Comparison of ENCODE assay signal across 25 cellular contexts in genomic region chr18:4060427-4061281, GRCh38.
A peak's percentile ranks its signal among the peaks of the same experiment; 100 is the strongest.
DNase-seq lines count a peak whose midpoint lies in the region; ATAC-seq, FAIRE-seq and TF ChIP-seq lines count a peak whose summit lies in the region.
"Had no signal": no experiment of that assay in that cellular context is flagged by ENCODE, and none has a peak within 500 bp of the region (broad histone marks: within the 10 kb centered on the region; RNA-seq: fewer than 3 reads in every experiment).

No MANE protein-coding gene starts in this region.

- H3F3A ChIP-seq in smooth muscle cell (ENCODE audit: low read depth): no peaks in the 10 kb centered on the region

- H4K20me1 ChIP-seq in HepG2 (ENCODE audit: insufficient read depth, low read length): no peaks in the 10 kb centered on the region
- no peaks in the 10 kb centered on the region for H4K20me1 ChIP-seq in smooth muscle cell (ENCODE audit: low read depth)

- TF ChIP-seq POLR2A in HepG2 (IDR thresholded peaks at IDR 0.05; ENCODE audit: insufficient read depth in 1 of 2, low read depth in 2 of 2, low read length in 2 of 2) (no peak), right lobe of liver (IDR thresholded peaks at IDR 0.05) (no peak)

- WGBS in HepG2 (ENCODE audit: low lambda C conversion rate): under 1% methylated on average over 5 of the region's 5 CpGs
- 36% methylated on average over 5 of the region's 5 CpGs for WGBS in right lobe of liver (ENCODE audit: insufficient coverage, low coverage, low lambda C conversion rate, missing lambda C conversion rate)
- WGBS in smooth muscle cell (ENCODE audit: low lambda C conversion rate): 68% methylated on average over 5 of the region's 5 CpGs

- H3K9ac ChIP-seq in HepG2 (ENCODE audit: insufficient read depth, low read depth, low read length) (no peak overlapping the region), smooth muscle cell (ENCODE audit: low read depth) (no peak overlapping the region)

- POLR2A ChIA-PET in HepG2 (lab: Yijun Ruan, JAX): no interaction called here

- no peak for TF ChIP-seq EP300 in HepG2 (IDR thresholded peaks at IDR 0.05; ENCODE audit: low read depth in 2 of 2, low read length in 2 of 2)
- no peak for TF ChIP-seq EP300 in HepG2 (CRISPR knock-in tag; IDR thresholded peaks at IDR 0.05; ENCODE audit: borderline replicate concordance)

- H3K27me3 Mint-ChIP-seq in T-helper 17 cell: no peaks in the 10 kb centered on the region
- H3K27me3 Mint-ChIP-seq: activated naive CD8-positive, alpha-beta T cell treated with anti-CD3 and anti-CD28 coated beads, Interleukin-2, amount 50 U/mL, for 24 hours; effector memory CD8-positive, alpha-beta T cell; type B pancreatic cell had no signal

- intact Hi-C loops in HepG2 (cut with micrococcal nuclease; ENCODE audit: unreplicated experiment) (no loop called here), right lobe of liver (cut with DNase I) (no loop called here)

- FAIRE-seq in HepG2 (lab: Jason Lieb, UNC): no peak

- H3K79me2 ChIP-seq in HepG2 (ENCODE audit: insufficient read depth, low read length): no peaks in the 10 kb centered on the region
- no peaks in the 10 kb centered on the region for H3K79me2 ChIP-seq in smooth muscle cell (ENCODE audit: low read depth)

- BruUV-seq in HepG2 (replicated peaks; lab: Mats Ljungman, UMichigan): no TSS peak

- H3K4me3 Mint-ChIP-seq in T-helper 17 cell: no peak overlapping the region
- H3K4me3 Mint-ChIP-seq: activated CD4-positive, alpha-beta memory T cell treated with anti-CD3 and anti-CD28 coated beads for 36 hours; activated naive CD8-positive, alpha-beta T cell treated with anti-CD3 and anti-CD28 coated beads, Interleukin-2, amount 50 U/mL, for 24 hours; effector memory CD8-positive, alpha-beta T cell; natural killer cell; type B pancreatic cell had no signal

- CTCF ChIA-PET in HepG2 (lab: Yijun Ruan, JAX; ENCODE audit: low intra/inter-chr PET ratio, low total read pairs): no interaction called here

- H3K36me3 ChIP-seq in HepG2 (replicated peaks in 1 of 2; ENCODE audit: control insufficient read depth in 1 of 2, insufficient read depth in 2 of 2, low read length in 2 of 2) (no peaks in the 10 kb centered on the region), right lobe of liver (no peaks in the 10 kb centered on the region), smooth muscle cell (ENCODE audit: low read depth) (no peaks in the 10 kb centered on the region)
- H3K36me3 ChIP-seq: esophagus muscularis mucosa, gastrocnemius medialis, ovary, right atrium auricular region, SJSA1 had no signal

- H3K4me3 ChIP-seq in HepG2 (replicated peaks in 1 of 3; ENCODE audit: insufficient read depth in 1 of 3, low read depth in 2 of 3, low read length in 3 of 3) (no peak overlapping the region), right lobe of liver (no peak overlapping the region), smooth muscle cell (no peak overlapping the region)
- H3K4me3 ChIP-seq: body of pancreas, esophagus muscularis mucosa, gastrocnemius medialis, ovary, right atrium auricular region, SJSA1 had no signal

- TF ChIP-seq CTCF in HepG2 (CRISPR knock-in tag; IDR thresholded peaks at IDR 0.05): no peak
- no peak for TF ChIP-seq CTCF in right lobe of liver (IDR thresholded peaks at IDR 0.05)
- no peak for TF ChIP-seq CTCF in smooth muscle cell (IDR thresholded peaks at IDR 0.05; ENCODE audit: borderline replicate concordance, insufficient read depth, poor library complexity, severe bottlenecking)

- no peak for ATAC-seq in HepG2
- ATAC-seq in right lobe of liver: no peak
- no peak for ATAC-seq in T-helper 17 cell
- ATAC-seq: activated naive CD8-positive, alpha-beta T cell treated with anti-CD3 and anti-CD28 coated beads, Interleukin-2, amount 50 U/mL, for 24 hours; body of pancreas; effector memory CD8-positive, alpha-beta T cell; gastrocnemius medialis; left ventricle myocardium superior; natural killer cell had no signal

- H3K27me3 ChIP-seq in HepG2 (ENCODE audit: control insufficient read depth in 1 of 2, insufficient read depth in 2 of 2, low read length in 2 of 2) (no peaks in the 10 kb centered on the region), right lobe of liver (no peaks in the 10 kb centered on the region), smooth muscle cell (ENCODE audit: low read depth) (no peaks in the 10 kb centered on the region)
- H3K27me3 ChIP-seq: body of pancreas, esophagus muscularis mucosa, gastrocnemius medialis, ovary, right atrium auricular region, SJSA1 had no signal

- in situ Hi-C loops in HepG2 (cut with HindIII; ENCODE audit: extremely low pct_ligation_motif_present, low pct_unique_long_range_greater_than_20kb): no loop called here

- H3K27ac ChIP-seq in HepG2 (ENCODE audit: extremely low read length, insufficient read depth, low read length) (no peak overlapping the region), right lobe of liver (no peak overlapping the region), smooth muscle cell (ENCODE audit: low read depth) (no peak overlapping the region)
- H3K27ac ChIP-seq: body of pancreas, esophagus muscularis mucosa, gastrocnemius medialis, ovary, right atrium auricular region, SJSA1 had no signal

- TF ChIP-seq RAD21 in HepG2 (CRISPR knock-in tag; IDR thresholded peaks at IDR 0.05): no peak

- no peaks in the 10 kb centered on the region for H3K4me1 Mint-ChIP-seq in T-helper 17 cell
- H3K4me1 Mint-ChIP-seq: activated naive CD8-positive, alpha-beta T cell treated with anti-CD3 and anti-CD28 coated beads, Interleukin-2, amount 50 U/mL, for 24 hours; natural killer cell had no signal

- H3K9me3 ChIP-seq in HepG2 (ENCODE audit: low read length) (peaks cover 63% of the 10 kb centered on the region), right lobe of liver (peaks cover 0 to 7% (median 0%) of the 10 kb centered on the region in 4 donors), smooth muscle cell (replicated peaks; ENCODE audit: low read depth) (peaks cover 18% of the 10 kb centered on the region), T-helper 17 cell (ENCODE audit: control insufficient read depth, low read length, poor library complexity, severe bottlenecking) (no peaks in the 10 kb centered on the region)
- H3K9me3 ChIP-seq: gastrocnemius medialis, ovary, SJSA1 had no signal

- H3K4me2 ChIP-seq in HepG2 (ENCODE audit: low read depth, low read length) (no peak overlapping the region), smooth muscle cell (no peak overlapping the region)

- no peaks in the 10 kb centered on the region for H3K36me3 Mint-ChIP-seq in T-helper 17 cell (ENCODE audit: low read depth)
- H3K36me3 Mint-ChIP-seq: activated CD4-positive, alpha-beta memory T cell treated with anti-CD3 and anti-CD28 coated beads for 36 hours; natural killer cell had no signal

- H3K27ac Mint-ChIP-seq in T-helper 17 cell: no peak overlapping the region
- H3K27ac Mint-ChIP-seq: activated CD4-positive, alpha-beta memory T cell treated with anti-CD3 and anti-CD28 coated beads for 36 hours; activated naive CD8-positive, alpha-beta T cell treated with anti-CD3 and anti-CD28 coated beads, Interleukin-2, amount 50 U/mL, for 24 hours; effector memory CD8-positive, alpha-beta T cell; natural killer cell; type B pancreatic cell had no signal

- no peaks in the 10 kb centered on the region for H3K4me1 ChIP-seq in HepG2 (ENCODE audit: insufficient read depth, low read length)
- no peaks in the 10 kb centered on the region for H3K4me1 ChIP-seq in right lobe of liver
- H3K4me1 ChIP-seq in smooth muscle cell (ENCODE audit: low read depth): no peaks in the 10 kb centered on the region
- H3K4me1 ChIP-seq: body of pancreas, esophagus muscularis mucosa, gastrocnemius medialis, right atrium auricular region, SJSA1 had no signal

- DNase-seq in HepG2 (ENCODE audit: low spot score) (no peak), right lobe of liver (no peak), NAMALWA (ENCODE audit: low spot score) (peak; percentile 11), SIG-M5 treated with dmso at 0.1 percent for 504 hours (lab: John Stamatoyannopoulos, UW; ENCODE audit: unreplicated experiment) (peak; percentile 67), SW 1271 (lab: John Stamatoyannopoulos, UW) (no peak), smooth muscle cell (lab: John Stamatoyannopoulos, UW; ENCODE audit: unreplicated experiment) (no peak), T-helper 17 cell (no peak)
- DNase-seq in stimulated activated CD4-positive, alpha-beta T cell treated with anti-CD3 and anti-CD28 coated beads, Interleukin-12 subunit alpha, Interleukin-12 subunit beta, amount 100 ng/mL, for 4 hours: no peak
- DNase-seq: activated CD4-positive, alpha-beta memory T cell treated with anti-CD3 and anti-CD28 coated beads for 36 hours; activated gamma-delta T cell; activated naive CD8-positive, alpha-beta T cell treated with anti-CD3 and anti-CD28 coated beads, Interleukin-2, amount 50 U/mL, for 24 hours; body of pancreas; effector memory CD8-positive, alpha-beta T cell; gastrocnemius medialis; GDM1; hippocampal formation; left ventricle myocardium superior; midbrain; natural killer cell; NCI-H748 treated with DMSO at 0.1 percent for 48 hours; ovary had no signal

- H2AFZ ChIP-seq in HepG2 (ENCODE audit: low read length): no peak overlapping the region
- no peak overlapping the region for H2AFZ ChIP-seq in smooth muscle cell (ENCODE audit: low read depth)

TF ChIP-seq in HepG2, 621 proteins besides CTCF, POLR2A, EP300 and RAD21 (continues in another document):
- no peak for TF ChIP-seq ATF2 (CRISPR knock-in tag; IDR thresholded peaks at IDR 0.05)
- TF ChIP-seq ZNF800 (CRISPR knock-in tag; IDR thresholded peaks at IDR 0.05): no peak

Comparison
In these comparisons a context has a peak if more than half of its experiments do, and no peak if none do; other contexts are left out.
1. DNase-seq: peak in NAMALWA (single experiment) and SIG-M5 treated with dmso at 0.1 percent for 504 hours (single experiment); none in HepG2 (single experiment), right lobe of liver (0 of 3), SW 1271 (0 of 2), smooth muscle cell (single experiment), stimulated activated CD4-positive, alpha-beta T cell treated with anti-CD3 and anti-CD28 coated beads, Interleukin-12 subunit alpha, Interleukin-12 subunit beta, amount 100 ng/mL, for 4 hours (single experiment) and T-helper 17 cell (0 of 3).